In the genomic region with DNA sequence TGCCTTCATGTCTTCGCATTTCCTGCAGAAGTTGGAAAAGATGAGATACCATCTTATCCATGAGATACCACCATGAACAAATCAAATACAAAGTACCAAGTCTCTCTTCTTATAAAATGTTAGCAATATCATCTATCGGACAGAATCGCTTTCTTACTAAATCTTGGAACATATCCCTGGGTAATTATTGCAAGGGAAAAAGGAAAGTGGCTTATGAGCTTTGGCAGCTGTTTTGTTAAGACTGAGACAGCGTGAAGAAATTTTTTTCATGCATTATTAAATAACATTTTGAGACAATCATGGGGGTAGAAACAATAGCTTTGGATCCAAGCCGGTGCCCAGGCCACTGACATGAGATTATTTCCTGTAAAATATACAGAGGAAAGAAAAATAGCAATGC, we compare ENCODE assay signal across 7 cellular contexts.
"Had no signal": no experiment of that assay in that cellular context is flagged by ENCODE, and none has a peak within 500 bp of the region (broad histone marks: within the 10 kb centered on the region; RNA-seq: fewer than 3 reads in every experiment).

No MANE protein-coding gene starts in this region.

- DNase-seq: H9, HCEC 1CT, IMR-90 had no signal

- H2AFZ ChIP-seq: GM23338 had no signal

- FAIRE-seq: H1, HTR-8/SVneo, K562 had no signal

- H3K4me2 ChIP-seq: GM23338 had no signal

- H3K4me3 ChIP-seq: GM23338, K562 had no signal
